8 cellular contexts compared by ENCODE assay signal in genomic region chr15:67120839-67121540, GRCh38. TPM values are rescaled to one million over a fixed set of nuclear protein-coding genes. Genes with fewer than 3 reads are reported as not detected.
A peak's percentile ranks its signal among the peaks of the same experiment; 100 is the strongest.
DNase-seq lines count a peak whose midpoint lies in the region; ATAC-seq, FAIRE-seq and TF ChIP-seq lines count a peak whose summit lies in the region.

No MANE protein-coding gene starts in this region.

- H3K36me3 ChIP-seq in transverse colon = no peaks in the 10 kb centered on the region

- peak; percentile 41 for TF ChIP-seq EP300 in transverse colon (IDR thresholded peaks at IDR 0.05; ENCODE audit: low read depth)

- peak overlapping the region in 3 of 4 donors; percentile 11 to 15 (median 14) for H3K4me3 ChIP-seq in transverse colon

- H3K36me3 Mint-ChIP-seq in activated naive CD4-positive, alpha-beta T cell treated with anti-CD3 and anti-CD28 coated beads for 36 hours (ENCODE audit: low read depth) = peaks cover 2% of the 10 kb centered on the region
- H3K36me3 Mint-ChIP-seq in progenitor cell of endocrine pancreas (ENCODE audit: insufficient read depth) = no peaks in the 10 kb centered on the region

- no peaks in the 10 kb centered on the region for H3K9me3 Mint-ChIP-seq in activated naive CD4-positive, alpha-beta T cell treated with anti-CD3 and anti-CD28 coated beads for 36 hours
- no peaks in the 10 kb centered on the region for H3K9me3 Mint-ChIP-seq in progenitor cell of endocrine pancreas (ENCODE audit: low read depth)

- peaks cover 80% of the 10 kb centered on the region for H3K4me1 Mint-ChIP-seq in activated naive CD4-positive, alpha-beta T cell treated with anti-CD3 and anti-CD28 coated beads for 36 hours (ENCODE audit: low read depth)
- H3K4me1 Mint-ChIP-seq in progenitor cell of endocrine pancreas (ENCODE audit: low read depth) = peaks cover 22% of the 10 kb centered on the region

- ATAC-seq in GM21717 (IDR thresholded peaks at IDR 0.05; ENCODE audit: unreplicated experiment) = peak; percentile 45

- H3K27me3 Mint-ChIP-seq in activated naive CD4-positive, alpha-beta T cell treated with anti-CD3 and anti-CD28 coated beads for 36 hours (ENCODE audit: low read depth) = no peaks in the 10 kb centered on the region
- H3K27me3 Mint-ChIP-seq in progenitor cell of endocrine pancreas = no peaks in the 10 kb centered on the region

- DNase-seq in AG20443 (ENCODE audit: low spot score) = peak; percentile 82
- DNase-seq in RCC 7860 (ENCODE audit: low spot score) = peak; percentile 87
- peak; percentile 94 for DNase-seq in activated naive CD4-positive, alpha-beta T cell treated with anti-CD3 and anti-CD28 coated beads for 36 hours
- DNase-seq in germinal center (ENCODE audit: low spot score) = peak; percentile 79
- DNase-seq in progenitor cell of endocrine pancreas (ENCODE audit: low spot score, unreplicated experiment) = no peak
- peak; percentile 91 for DNase-seq in transverse colon
- no peak for DNase-seq in NCI-H1105 treated with DMSO at 0.1 percent for 48 hours (lab: John Stamatoyannopoulos, UW)

- peak overlapping the region; percentile 82 to 91 (median 84) for H3K27ac ChIP-seq in transverse colon

- TF ChIP-seq CTCF in progenitor cell of endocrine pancreas (IDR thresholded peaks at IDR 0.05; ENCODE audit: unreplicated experiment) (no peak), transverse colon (IDR thresholded peaks at IDR 0.05) (no peak)

- intact Hi-C loops in activated naive CD4-positive, alpha-beta T cell treated with anti-CD3 and anti-CD28 coated beads for 36 hours (cut with micrococcal nuclease) = loop anchor here (1.0 to 2.0 kb wide), 4 partner anchors 13 to 54 kb away; no protein-coding TSS in a partner anchor
- intact Hi-C loops in transverse colon (cut with DNase I; ENCODE audit: low total_unique reads) = loop anchor here (10.0 kb wide), 1 partner anchor 64 kb away; no protein-coding TSS in a partner anchor

- whole genome bisulfite sequencing in transverse colon (ENCODE audit: low coverage in 1 of 2), 2 donors = 18 to 34% methylated on average over 7 to 23 of the region's 25 CpGs

- FAIRE-seq in RCC 7860 (lab: Jason Lieb, UNC) = peak; percentile 48

- CTCF ChIA-PET in activated naive CD4-positive, alpha-beta T cell treated with anti-CD3 and anti-CD28 coated beads for 36 hours (lab: Charles Lee) = interaction anchor here (0.6 to 2.1 kb wide), 5 partner anchors 9 to 559 kb away, joined by 3 to 9 read pairs (median 3); no protein-coding TSS in a partner anchor

- in situ Hi-C loops in transverse colon (cut with MboI; ENCODE audit: low pct_ligation_motif_present in 1 of 4, low pct_unique_long_range_greater_than_20kb in 1 of 4, low sequenced_read_pairs in 3 of 4) = no loop called here

- H3K27ac Mint-ChIP-seq in activated naive CD4-positive, alpha-beta T cell treated with anti-CD3 and anti-CD28 coated beads for 36 hours = peak overlapping the region; percentile 95
- peak overlapping the region; percentile 46 for H3K27ac Mint-ChIP-seq in progenitor cell of endocrine pancreas

- H3K4me3 Mint-ChIP-seq in activated naive CD4-positive, alpha-beta T cell treated with anti-CD3 and anti-CD28 coated beads for 36 hours = peak overlapping the region; percentile 70
- no peak overlapping the region for H3K4me3 Mint-ChIP-seq in progenitor cell of endocrine pancreas (ENCODE audit: low read depth)

- H3K4me1 ChIP-seq in transverse colon = peaks cover 41 to 81% (median 51%) of the 10 kb centered on the region in 4 donors

- no peaks in the 10 kb centered on the region for H3K27me3 ChIP-seq in transverse colon

- TF ChIP-seq POLR2A in transverse colon (IDR thresholded peaks at IDR 0.05) = peak; percentile 41

- no peaks in the 10 kb centered on the region for H3K9me3 ChIP-seq in transverse colon

RNA-seq across cellular contexts. Expression of gene SMAD3, which starts 55.6 kb away (rescaled TPM):
- 10 to 100 TPM; 35.1 to 39.2 TPM for total RNA-seq in activated naive CD4-positive, alpha-beta T cell treated with anti-CD3 and anti-CD28 coated beads for 36 hours
- 49.9 and 51.3 TPM in 2 replicates for total RNA-seq in progenitor cell of endocrine pancreas
- total RNA-seq in transverse colon = 10 to 100 TPM; 30.9 to 65.1 (median 57.0) TPM

Comparison
In these comparisons a context has a peak if more than half of its experiments do, and no peak if none do; other contexts are left out.
1. DNase-seq: peak in AG20443 (single experiment), RCC 7860 (single experiment), activated naive CD4-positive, alpha-beta T cell treated with anti-CD3 and anti-CD28 coated beads for 36 hours (single experiment), germinal center (single experiment) and transverse colon (single experiment); none in progenitor cell of endocrine pancreas (single experiment) and NCI-H1105 treated with DMSO at 0.1 percent for 48 hours (single experiment).